21 cellular contexts compared by ENCODE assay signal in genomic region chr21:42843021-42843420, GRCh38. TPM values are rescaled to one million over a fixed set of nuclear protein-coding genes. Genes with fewer than 3 reads are reported as not detected.
A peak's percentile ranks its signal among the peaks of the same experiment; 100 is the strongest.
DNase-seq lines count a peak whose midpoint lies in the region; ATAC-seq, FAIRE-seq and TF ChIP-seq lines count a peak whose summit lies in the region.
"Had no signal": no experiment of that assay in that cellular context is flagged by ENCODE, and none has a peak within 500 bp of the region (broad histone marks: within the 10 kb centered on the region; RNA-seq: fewer than 3 reads in every experiment).

No MANE protein-coding gene starts in this region.

- H3K27ac Mint-ChIP-seq in activated CD8-positive, alpha-beta memory T cell treated with anti-CD3 and anti-CD28 coated beads, Interleukin-2, amount 10 ng/mL, durations not matched to agents 7 days and 5 days = no peak overlapping the region
- no peak overlapping the region for H3K27ac Mint-ChIP-seq in osteocyte (ENCODE audit: unreplicated experiment)
- H3K27ac Mint-ChIP-seq: IgD-negative memory B cell had no signal

- H3K4me1 Mint-ChIP-seq in activated CD8-positive, alpha-beta memory T cell treated with anti-CD3 and anti-CD28 coated beads, Interleukin-2, amount 10 ng/mL, durations not matched to agents 7 days and 5 days = no peaks in the 10 kb centered on the region
- peaks cover 6% of the 10 kb centered on the region for H3K4me1 Mint-ChIP-seq in osteocyte (ENCODE audit: unreplicated experiment)
- H3K4me1 Mint-ChIP-seq: IgD-negative memory B cell had no signal

- peaks cover 23% of the 10 kb centered on the region for H3K36me3 Mint-ChIP-seq in activated CD8-positive, alpha-beta memory T cell treated with anti-CD3 and anti-CD28 coated beads, Interleukin-2, amount 10 ng/mL, durations not matched to agents 7 days and 5 days
- peaks cover 17% of the 10 kb centered on the region for H3K36me3 Mint-ChIP-seq in osteocyte (ENCODE audit: unreplicated experiment)

- no peak overlapping the region for H3K4me3 Mint-ChIP-seq in activated CD8-positive, alpha-beta memory T cell treated with anti-CD3 and anti-CD28 coated beads, Interleukin-2, amount 10 ng/mL, durations not matched to agents 7 days and 5 days
- H3K4me3 Mint-ChIP-seq in osteocyte (ENCODE audit: unreplicated experiment) = no peak overlapping the region

- WGBS in psoas muscle, 3 donors = 94 to 95% (median 94%) methylated on average over 15 of the region's 15 CpGs

- intact Hi-C loops in kidney (cut with DNase I) (no loop called here), psoas muscle (cut with DNase I) (no loop called here)

- H3K9me3 Mint-ChIP-seq in activated CD8-positive, alpha-beta memory T cell treated with anti-CD3 and anti-CD28 coated beads, Interleukin-2, amount 10 ng/mL, durations not matched to agents 7 days and 5 days (ENCODE audit: low read depth) = no peaks in the 10 kb centered on the region
- no peaks in the 10 kb centered on the region for H3K9me3 Mint-ChIP-seq in osteocyte (ENCODE audit: unreplicated experiment)
- H3K9me3 Mint-ChIP-seq: IgD-negative memory B cell had no signal

- H3K9ac ChIP-seq in kidney (ENCODE audit: low read length in 2 of 2) = no peak overlapping the region

- ATAC-seq in activated CD8-positive, alpha-beta memory T cell treated with anti-CD3 and anti-CD28 coated beads, Interleukin-2, amount 10 ng/mL, durations not matched to agents 7 days and 5 days = no peak
- no peak for ATAC-seq in RWPE2 (ENCODE audit: low read depth)
- no peak for ATAC-seq in psoas muscle
- ATAC-seq in GM18520 (IDR thresholded peaks at IDR 0.05; ENCODE audit: unreplicated experiment) = no peak

- H3K36me3 ChIP-seq in RWPE2 (ENCODE audit: low read depth) (peaks cover 62% of the 10 kb centered on the region), kidney (ENCODE audit: control insufficient read depth in 1 of 2, insufficient read depth in 2 of 2, low read length in 2 of 2) (peaks cover 12 to 16% of the 10 kb centered on the region in 2 donors), psoas muscle (ENCODE audit: insufficient read depth in 1 of 2, low read depth in 1 of 2) (peaks cover 6 to 62% of the 10 kb centered on the region in 2 donors)

- no peak overlapping the region for H3K4me3 ChIP-seq in RWPE2 (ENCODE audit: severe bottlenecking)
- no peak overlapping the region for H3K4me3 ChIP-seq in kidney (ENCODE audit: low read length in 2 of 2)
- H3K4me3 ChIP-seq in psoas muscle = no peak overlapping the region
- H3K4me3 ChIP-seq: HAP-1, PC-9 had no signal

- peak; percentile 18 for DNase-seq in activated CD8-positive, alpha-beta memory T cell treated with anti-CD3 and anti-CD28 coated beads, Interleukin-2, amount 10 ng/mL, durations not matched to agents 7 days and 5 days
- no peak for DNase-seq in activated CD8-positive, alpha-beta memory T cell treated with anti-CD3 and anti-CD28 coated beads for 24 hours
- DNase-seq in RWPE2 (ENCODE audit: low spot score) (peak; percentile 28), kidney (peak; percentile 36), osteocyte (ENCODE audit: extremely low spot score, unreplicated experiment) (peak; percentile 30), psoas muscle (no peak)
- no peak for DNase-seq in activated CD4-positive, alpha-beta T cell treated with anti-CD3 and anti-CD28 coated beads for 4 hours
- DNase-seq: AML-193, Karpas-422, NCI-H1436 treated with DMSO at 0.1 percent for 48 hours, NCI-H2029, NCI-H526, PC-9 had no signal

- no peak for TF ChIP-seq CTCF in RWPE2 (IDR thresholded peaks at IDR 0.05; ENCODE audit: poor library complexity, severe bottlenecking)
- TF ChIP-seq CTCF in kidney (IDR thresholded peaks at IDR 0.05; ENCODE audit: borderline replicate concordance, extremely low read depth, insufficient read depth) = no peak
- TF ChIP-seq CTCF in osteocyte (IDR thresholded peaks at IDR 0.05) = no peak
- no peak for TF ChIP-seq CTCF in psoas muscle (IDR thresholded peaks at IDR 0.05)

- H3K9me3 ChIP-seq in RWPE2 (ENCODE audit: severe bottlenecking) = no peaks in the 10 kb centered on the region
- no peaks in the 10 kb centered on the region for H3K9me3 ChIP-seq in kidney (ENCODE audit: control insufficient read depth in 1 of 2, low read length in 2 of 2)
- no peaks in the 10 kb centered on the region for H3K9me3 ChIP-seq in psoas muscle
- H3K9me3 ChIP-seq: HAP-1 had no signal

- H3K4me1 ChIP-seq in RWPE2 (ENCODE audit: insufficient read depth, poor library complexity, severe bottlenecking) = no peaks in the 10 kb centered on the region
- no peaks in the 10 kb centered on the region for H3K4me1 ChIP-seq in kidney (ENCODE audit: control insufficient read depth in 1 of 2, insufficient read depth in 1 of 2, low read depth in 1 of 2, low read length in 2 of 2)
- H3K4me1 ChIP-seq in psoas muscle = peaks cover 9% of the 10 kb centered on the region
- H3K4me1 ChIP-seq: HAP-1 had no signal

- CTCF ChIA-PET in activated CD8-positive, alpha-beta memory T cell treated with anti-CD3 and anti-CD28 coated beads, Interleukin-2, amount 10 ng/mL, durations not matched to agents 7 days and 5 days (lab: Charles Lee) = no interaction called here

- no peaks in the 10 kb centered on the region for H3K27me3 Mint-ChIP-seq in activated CD8-positive, alpha-beta memory T cell treated with anti-CD3 and anti-CD28 coated beads, Interleukin-2, amount 10 ng/mL, durations not matched to agents 7 days and 5 days
- H3K27me3 Mint-ChIP-seq in osteocyte (ENCODE audit: unreplicated experiment) = no peaks in the 10 kb centered on the region
- H3K27me3 Mint-ChIP-seq: IgD-negative memory B cell had no signal

- H3K27ac ChIP-seq in RWPE2 (ENCODE audit: poor library complexity, severe bottlenecking) (no peak overlapping the region), kidney (ENCODE audit: low read depth in 2 of 2, low read length in 2 of 2) (no peak overlapping the region), psoas muscle (no peak overlapping the region)
- H3K27ac ChIP-seq: 22Rv1, C4-2B, PC-9 had no signal

- H3K27me3 ChIP-seq in RWPE2 (ENCODE audit: insufficient read depth, poor library complexity, severe bottlenecking) = no peaks in the 10 kb centered on the region
- peaks cover 0 to 8% (median 0%) of the 10 kb centered on the region in 3 donors for H3K27me3 ChIP-seq in psoas muscle (ENCODE audit: insufficient read depth in 3 of 3, low read length in 2 of 3)

- FAIRE-seq in kidney (lab: Jason Lieb, UNC) = no peak
- FAIRE-seq: D721Med, GM12891, HTR-8/SVneo had no signal

RNA-seq across cellular contexts. Expression of gene WDR4, which starts 36.3 kb away (rescaled TPM):
- 10 to 100 TPM; 39.7 to 43.6 TPM for total RNA-seq in activated CD8-positive, alpha-beta memory T cell treated with anti-CD3 and anti-CD28 coated beads, Interleukin-2, amount 10 ng/mL, durations not matched to agents 7 days and 5 days
- 20.4 TPM for total RNA-seq in kidney
- polyA plus RNA-seq in kidney (ENCODE audit: insufficient read depth, low read depth, low replicate concordance) = 4.8 TPM
- total RNA-seq in osteocyte = 15.0 and 15.7 TPM in 2 replicates
- total RNA-seq in psoas muscle = 10 to 100 TPM in 3 of 4 donors, 1 to 10 TPM in 1; 4.8 to 16.4 (median 10.8) TPM
- 10 to 100 TPM; 10.9 to 40.2 (median 26.4) TPM for polyA plus RNA-seq in psoas muscle

RNA-seq across cellular contexts. Expression of gene NDUFV3, which starts 50.1 kb away (rescaled TPM):
- 10 to 100 TPM; 27.1 to 31.9 TPM for total RNA-seq in activated CD8-positive, alpha-beta memory T cell treated with anti-CD3 and anti-CD28 coated beads, Interleukin-2, amount 10 ng/mL, durations not matched to agents 7 days and 5 days
- total RNA-seq in kidney (29.6 TPM), osteocyte (41.3 and 44.9 TPM in 2 replicates), psoas muscle (100 to 1,000 TPM in 1 of 4 donors, 10 to 100 TPM in 3; 69.1 to 105 (median 88.0) TPM)
- polyA plus RNA-seq in kidney (ENCODE audit: insufficient read depth, low read depth, low replicate concordance) (37.0 TPM), psoas muscle (10 to 100 TPM; 37.3 to 74.8 (median 55.0) TPM)

Comparison
In these comparisons a context has a peak if more than half of its experiments do, and no peak if none do; other contexts are left out.
1. DNase-seq: peak in activated CD8-positive, alpha-beta memory T cell treated with anti-CD3 and anti-CD28 coated beads, Interleukin-2, amount 10 ng/mL, durations not matched to agents 7 days and 5 days (single experiment), RWPE2 (single experiment), kidney (single experiment) and osteocyte (single experiment); none in activated CD8-positive, alpha-beta memory T cell treated with anti-CD3 and anti-CD28 coated beads for 24 hours (single experiment), psoas muscle (0 of 2) and activated CD4-positive, alpha-beta T cell treated with anti-CD3 and anti-CD28 coated beads for 4 hours (0 of 2).